In the genomic region with DNA sequence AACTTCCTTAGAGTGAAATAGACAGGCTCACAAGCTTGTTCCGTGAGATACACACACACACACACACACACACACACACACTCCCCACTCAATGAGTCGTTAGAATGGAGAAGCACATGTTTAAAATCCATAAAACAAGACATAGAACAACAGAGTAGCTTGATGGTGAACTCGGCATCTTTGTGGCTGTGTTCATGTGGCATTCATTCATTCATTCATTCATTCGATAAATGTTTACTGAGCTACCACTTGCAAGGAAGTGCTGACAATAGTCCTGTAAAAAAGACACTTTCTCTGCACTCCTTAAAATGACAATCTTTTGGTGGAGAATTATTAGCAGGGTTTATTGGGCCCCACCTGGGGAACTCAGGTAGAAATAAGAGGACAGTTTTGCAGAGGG, we compare ENCODE assay signal across 27 cellular contexts.
"Had no signal": no experiment of that assay in that cellular context is flagged by ENCODE, and none has a peak within 500 bp of the region (broad histone marks: within the 10 kb centered on the region; RNA-seq: fewer than 3 reads in every experiment).

No MANE protein-coding gene starts in this region.

- H3K36me3 ChIP-seq: esophagus squamous epithelium, heart right ventricle, left lung, neural progenitor cell, right lobe of liver, suprapubic skin, transverse colon, vagina had no signal

- H2AFZ ChIP-seq: neural progenitor cell, parathyroid adenoma had no signal

- DNase-seq: effector memory CD8-positive, alpha-beta T cell; erythroblast; esophagus squamous epithelium; foreskin melanocyte; glutamatergic neuron; heart right ventricle; hippocampal formation; left cardiac atrium; left lung; mesendoderm; midbrain; naive thymus-derived CD4-positive, alpha-beta T cell; right lobe of liver; stimulated activated CD4-positive, alpha-beta T cell treated with anti-CD3 and anti-CD28 coated beads, Interleukin-12 subunit alpha, Interleukin-12 subunit beta, amount 100 ng/mL, for 4 hours; stimulated activated CD4-positive, alpha-beta T cell treated with anti-CD3 and anti-CD28 coated beads, Interleukin-1b, Interleukin-23, amount 100 ng/mL, for 48 hours; stimulated activated CD4-positive, alpha-beta T cell treated with anti-CD3 and anti-CD28 coated beads, Interleukin-4, amount 100 ng/mL, for 1 hour; stimulated activated CD8-positive, alpha-beta memory T cell treated with anti-CD3 and anti-CD28 coated beads, Interleukin-4, amount 100 ng/mL, for 48 hours; stimulated activated naive CD4-positive, alpha-beta T cell; stimulated activated naive CD8-positive, alpha-beta T cell treated with anti-CD3 and anti-CD28 coated beads, Interleukin-15, amount 100 ng/mL, for 72 hours; transverse colon had no signal

- H3K79me2 ChIP-seq: parathyroid adenoma had no signal

- H3K27me3 ChIP-seq: right lobe of liver, vagina had no signal

- H3K4me2 ChIP-seq: neural progenitor cell, smooth muscle cell had no signal

- FAIRE-seq: endometrium, islet of Langerhans had no signal

- H3K9ac ChIP-seq: neural progenitor cell, parathyroid adenoma had no signal

- ATAC-seq: effector memory CD8-positive, alpha-beta T cell; heart right ventricle; left cardiac atrium; left lung; naive thymus-derived CD4-positive, alpha-beta T cell had no signal

- H3K9me3 ChIP-seq: esophagus squamous epithelium, heart right ventricle, left lung, right lobe of liver, suprapubic skin, transverse colon, vagina had no signal

- H3K4me1 ChIP-seq: neural progenitor cell, parathyroid adenoma, right lobe of liver, vagina had no signal

- H3K27ac ChIP-seq: esophagus squamous epithelium, heart right ventricle, left lung, neural progenitor cell, parathyroid adenoma, right lobe of liver, suprapubic skin, transverse colon, vagina had no signal

- H3K4me3 ChIP-seq: esophagus squamous epithelium, heart right ventricle, left lung, neural progenitor cell, right lobe of liver, smooth muscle cell, suprapubic skin, transverse colon, vagina had no signal
